ENCODE assay signal across 11 cellular contexts in the genomic region with DNA sequence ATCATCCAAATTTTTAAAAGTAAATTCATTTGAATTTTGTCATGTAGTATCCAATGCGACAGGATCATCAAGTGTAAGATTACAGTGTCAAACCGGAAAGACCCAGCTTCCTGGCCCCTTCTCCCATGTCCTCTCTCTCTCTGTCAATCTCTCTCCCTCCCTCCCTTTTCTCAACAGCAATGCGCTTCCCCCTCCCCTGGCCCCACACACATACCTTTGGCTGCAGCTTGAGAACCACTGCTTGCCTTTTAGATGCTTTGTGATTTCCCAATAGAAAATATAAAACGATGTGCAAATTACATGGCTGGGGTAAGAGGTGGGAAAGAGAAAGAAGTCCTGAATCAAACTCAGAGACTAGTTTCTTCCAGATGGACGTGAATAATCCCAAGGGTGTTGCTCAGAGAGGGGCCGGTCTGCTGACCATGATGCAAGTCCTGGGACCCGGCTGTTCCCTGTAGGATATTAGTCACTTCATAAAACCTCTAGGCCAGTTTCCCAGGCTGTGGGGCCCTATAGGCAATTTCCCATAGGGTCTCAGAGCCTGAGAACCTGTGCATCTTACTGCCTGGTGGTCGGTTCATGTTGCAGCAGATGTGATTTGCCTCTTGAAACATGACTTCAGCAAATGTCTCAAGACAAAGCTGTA. TPM values are rescaled to one million over a fixed set of nuclear protein-coding genes. Genes with fewer than 3 reads are reported as not detected.
DNase-seq lines count a peak whose midpoint lies in the region; ATAC-seq and TF ChIP-seq lines count a peak whose summit lies in the region.
"Had no signal": no experiment of that assay in that cellular context is flagged by ENCODE, and none has a peak within 500 bp of the region (broad histone marks: within the 10 kb centered on the region; RNA-seq: fewer than 3 reads in every experiment).

No MANE protein-coding gene starts in this region.

- intact Hi-C loops in sigmoid colon (cut with DNase I) = loop anchor here (10.0 kb wide), 1 partner anchor 97 kb away; no protein-coding TSS in a partner anchor

- H3K9me3 ChIP-seq in CD8-positive, alpha-beta memory T cell (ENCODE audit: low read length) = no peaks in the 10 kb centered on the region
- no peaks in the 10 kb centered on the region for H3K9me3 ChIP-seq in sigmoid colon
- H3K9me3 ChIP-seq: mucosa of descending colon had no signal

- H3K27ac Mint-ChIP-seq in CD8-positive, alpha-beta memory T cell = peak overlapping the region in 6 of 8 donors; percentile 64 to 98 (median 82)
- H3K27ac Mint-ChIP-seq in T-cell = peak overlapping the region; percentile 99 to 100

- no peak for TF ChIP-seq EP300 in sigmoid colon (IDR thresholded peaks at IDR 0.05)

- H3K36me3 ChIP-seq in CD8-positive, alpha-beta memory T cell (ENCODE audit: insufficient read depth, low read length) = no peaks in the 10 kb centered on the region
- H3K36me3 ChIP-seq in sigmoid colon = no peaks in the 10 kb centered on the region

- H3K4me1 ChIP-seq in CD8-positive, alpha-beta memory T cell (ENCODE audit: insufficient read depth, low read length) = peaks cover 37% of the 10 kb centered on the region
- H3K4me1 ChIP-seq in sigmoid colon = peaks cover 0 to under 1% (median 0%) of the 10 kb centered on the region in 4 donors

- no peak for DNase-seq in CD8-positive, alpha-beta memory T cell
- no peak for DNase-seq in T-cell
- DNase-seq in foreskin fibroblast = peak; percentile 95 to 96
- peak; percentile 87 for DNase-seq in sigmoid colon
- DNase-seq in OCI-M2 (lab: John Stamatoyannopoulos, UW; ENCODE audit: unreplicated experiment) = no peak
- no peak for DNase-seq in ureter (ENCODE audit: low spot score)
- no peak for DNase-seq in NCI-H2171 (lab: John Stamatoyannopoulos, UW)
- DNase-seq: mucosa of descending colon, NCI-H2171 treated with DMSO at 0.1 percent for 48 hours, SW 1271 had no signal

- no peaks in the 10 kb centered on the region for H3K27me3 ChIP-seq in CD8-positive, alpha-beta memory T cell (ENCODE audit: insufficient read depth, low read length, poor library complexity, severe bottlenecking)
- H3K27me3 ChIP-seq in sigmoid colon = no peaks in the 10 kb centered on the region

- no peak for TF ChIP-seq POLR2A in sigmoid colon (IDR thresholded peaks at IDR 0.05)

- H3K4me1 Mint-ChIP-seq in CD8-positive, alpha-beta memory T cell = peaks cover 77 to 83% (median 80%) of the 10 kb centered on the region in 3 donors
- H3K4me1 Mint-ChIP-seq in T-cell = peaks cover 80 to 84% (median 83%) of the 10 kb centered on the region in 3 donors

- no peak for TF ChIP-seq CTCF in foreskin fibroblast (IDR thresholded peaks at IDR 0.05; ENCODE audit: low read depth, low read length)
- TF ChIP-seq CTCF in sigmoid colon (IDR thresholded peaks at IDR 0.05) = no peak

- H3K27me3 Mint-ChIP-seq in CD8-positive, alpha-beta memory T cell = peaks cover 0 to 2% of the 10 kb centered on the region in 2 donors
- peaks cover 0 to 1% of the 10 kb centered on the region in 2 donors for H3K27me3 Mint-ChIP-seq in T-cell

- H3K4me3 Mint-ChIP-seq in CD8-positive, alpha-beta memory T cell = no peak overlapping the region
- peak overlapping the region in 1 of 3 donors; percentile 0 for H3K4me3 Mint-ChIP-seq in T-cell

- H3K9me3 Mint-ChIP-seq in CD8-positive, alpha-beta memory T cell = no peaks in the 10 kb centered on the region
- no peaks in the 10 kb centered on the region for H3K9me3 Mint-ChIP-seq in T-cell

- no peaks in the 10 kb centered on the region for H3K36me3 Mint-ChIP-seq in CD8-positive, alpha-beta memory T cell
- no peaks in the 10 kb centered on the region for H3K36me3 Mint-ChIP-seq in T-cell

- H3K4me3 ChIP-seq in CD8-positive, alpha-beta memory T cell (ENCODE audit: low read length) = no peak overlapping the region
- H3K4me3 ChIP-seq in foreskin fibroblast (ENCODE audit: low read depth in 1 of 2, low read length in 2 of 2) = no peak overlapping the region
- no peak overlapping the region for H3K4me3 ChIP-seq in sigmoid colon
- H3K4me3 ChIP-seq: mucosa of descending colon had no signal

- 78 to 86% methylated on average over 8 of the region's 8 CpGs for WGBS in sigmoid colon, 2 donors

- CTCF ChIA-PET in CD8-positive, alpha-beta memory T cell (lab: Charles Lee) = interaction anchor here (0.7 to 3.9 kb wide), 4 partner anchors 9 to 332 kb away, joined by 3 to 39 read pairs (median 4); no protein-coding TSS in a partner anchor
- CTCF ChIA-PET in T-cell (lab: Charles Lee) = interaction anchor here (0.8 to 1.2 kb wide), 3 partner anchors 11 to 110 kb away, joined by 3 read pairs; no protein-coding TSS in a partner anchor

- ATAC-seq in T-cell (replicated peaks in 1 of 4) = no peak
- ATAC-seq in HG03439 (IDR thresholded peaks at IDR 0.05; ENCODE audit: unreplicated experiment) = no peak
- ATAC-seq: mucosa of descending colon had no signal

- H3K27ac ChIP-seq in CD8-positive, alpha-beta memory T cell (ENCODE audit: low read depth, low read length) = no peak overlapping the region
- H3K27ac ChIP-seq in sigmoid colon = peak overlapping the region in 2 of 4 donors; percentile 20 to 21

- POLR2A ChIA-PET in CD8-positive, alpha-beta memory T cell (lab: Charles Lee) = interaction anchor here (0.6 to 3.6 kb wide), 3 partner anchors 9 to 208 kb away, joined by 3 to 16 read pairs (median 4); no protein-coding TSS in a partner anchor
- POLR2A ChIA-PET in T-cell (lab: Charles Lee) = interaction anchor here in 1 of 2 donors (3.4 kb wide), 1 partner anchor 96 kb away, joined by 24 read pairs; no protein-coding TSS in a partner anchor

RNA-seq across cellular contexts. Expression of gene ETS1, which starts 34.3 kb away (rescaled TPM):
- total RNA-seq in CD8-positive, alpha-beta memory T cell = 100 to 1,000 TPM; 405 to 411 TPM
- 386 TPM for polyA plus RNA-seq in CD8-positive, alpha-beta memory T cell
- total RNA-seq in T-cell = 1,000 to 10,000 TPM in 1 of 5 donors, 100 to 1,000 TPM in 4; 773 to 1,065 (median 854) TPM
- total RNA-seq in sigmoid colon = 10 to 100 TPM; 23.3 to 29.5 (median 25.3) TPM
- polyA plus RNA-seq in sigmoid colon = 100 to 1,000 TPM in 1 of 3 donors, 10 to 100 TPM in 2; 12.5 to 122 (median 14.4) TPM
- 112 TPM for total RNA-seq in ureter

Comparison
In these comparisons a context has a peak if more than half of its experiments do, and no peak if none do; other contexts are left out.
1. DNase-seq: peak in foreskin fibroblast (2 of 2) and sigmoid colon (single experiment); none in CD8-positive, alpha-beta memory T cell (0 of 5), T-cell (0 of 34), OCI-M2 (single experiment), ureter (single experiment) and NCI-H2171 (single experiment).